ENCODE assay signal across 8 cellular contexts in the genomic region with DNA sequence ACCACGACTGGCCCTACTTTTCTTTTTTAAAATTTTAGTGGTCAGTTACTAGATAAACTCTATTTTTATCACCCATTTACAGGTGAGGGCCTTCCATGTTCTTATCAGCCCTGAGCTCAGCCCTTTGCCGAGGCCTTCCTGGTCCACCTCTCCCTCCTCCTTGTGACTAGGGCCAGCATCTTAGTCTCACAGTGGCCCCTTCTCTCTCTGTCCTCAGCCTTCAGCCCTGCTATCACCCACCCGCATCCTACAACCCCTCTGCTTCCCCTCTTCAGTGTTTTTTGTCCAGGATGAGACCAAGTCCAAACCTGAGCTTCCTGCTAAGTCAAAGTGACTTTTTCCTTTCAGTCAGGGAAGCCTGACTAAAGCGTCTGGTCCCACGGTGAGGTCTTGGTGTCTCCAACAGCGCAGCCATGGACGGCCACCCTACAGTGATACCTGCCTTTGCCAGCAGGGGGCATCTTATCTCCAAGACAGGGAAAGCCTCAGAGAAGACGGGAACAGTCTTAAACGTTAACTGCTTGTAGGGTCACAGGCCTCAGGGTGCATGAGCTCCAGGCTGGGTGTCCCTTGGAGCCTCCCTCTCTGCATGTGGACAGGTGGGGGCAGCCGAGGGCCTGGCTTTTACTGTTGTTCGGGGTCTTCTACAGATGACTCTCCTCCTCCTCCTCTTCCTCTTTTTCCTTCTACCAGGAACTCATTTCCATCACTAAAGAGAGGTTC.
DNase-seq lines count a peak whose midpoint lies in the region; ATAC-seq and TF ChIP-seq lines count a peak whose summit lies in the region.

No MANE protein-coding gene starts in this region.

- TF ChIP-seq CTCF in AG09309 (IDR thresholded peaks at IDR 0.05; ENCODE audit: control insufficient read depth, insufficient read depth, low read depth, low read length, missing control alignments), result peak; percentile 83

- H3K27ac Mint-ChIP-seq in dendritic cell treated with granulocyte-macrophage colony-stimulating factor and Interleukin-4, amounts not matched to agents 40 ng/mL and 50 ng/mL, for 4 days, result peak overlapping the region; percentile 4

- H3K36me3 Mint-ChIP-seq in dendritic cell treated with granulocyte-macrophage colony-stimulating factor and Interleukin-4, amounts not matched to agents 40 ng/mL and 50 ng/mL, for 4 days (ENCODE audit: low read depth), result no peaks in the 10 kb centered on the region

- DNase-seq in AG09309 (ENCODE audit: low read depth) (no peak), NCI-H1694 treated with DMSO at 0.1 percent for 48 hours (lab: John Stamatoyannopoulos, UW) (peak; percentile 10), medulla oblongata (ENCODE audit: extremely low spot score) (peak; percentile 57)
- DNase-seq in activated CD4-positive, alpha-beta T cell treated with anti-CD3 and anti-CD28 coated beads for 24 hours (ENCODE audit: low read depth in 2 of 2), result peak; percentile 63 to 65
- DNase-seq in stimulated activated CD8-positive, alpha-beta memory T cell treated with anti-CD3 and anti-CD28 coated beads, Interleukin-7, amount 100 ng/mL, for 1 hour (ENCODE audit: low read depth in 2 of 2), result peak; percentile 35 to 49

- peaks cover 7% of the 10 kb centered on the region for H3K27me3 Mint-ChIP-seq in dendritic cell treated with granulocyte-macrophage colony-stimulating factor and Interleukin-4, amounts not matched to agents 40 ng/mL and 50 ng/mL, for 4 days

- H3K4me3 ChIP-seq in AG09309 (ENCODE audit: control insufficient read depth, low read depth, low read length), result no peak overlapping the region

- intact Hi-C loops in dendritic cell treated with granulocyte-macrophage colony-stimulating factor and Interleukin-4, amounts not matched to agents 40 ng/mL and 50 ng/mL, for 4 days (cut with micrococcal nuclease), result loop anchor here (1.0 kb wide), 1 partner anchor 463 kb away; no protein-coding TSS in a partner anchor

- no peak overlapping the region for H3K4me3 Mint-ChIP-seq in dendritic cell treated with granulocyte-macrophage colony-stimulating factor and Interleukin-4, amounts not matched to agents 40 ng/mL and 50 ng/mL, for 4 days

- peaks cover 10% of the 10 kb centered on the region for H3K4me1 Mint-ChIP-seq in dendritic cell treated with granulocyte-macrophage colony-stimulating factor and Interleukin-4, amounts not matched to agents 40 ng/mL and 50 ng/mL, for 4 days (ENCODE audit: low read depth)

- ATAC-seq in GM18909 (IDR thresholded peaks at IDR 0.05; ENCODE audit: poor library complexity, unreplicated experiment) (peak; percentile 70), HG02588 (IDR thresholded peaks at IDR 0.05; ENCODE audit: unreplicated experiment) (no peak)

- no peaks in the 10 kb centered on the region for H3K9me3 Mint-ChIP-seq in dendritic cell treated with granulocyte-macrophage colony-stimulating factor and Interleukin-4, amounts not matched to agents 40 ng/mL and 50 ng/mL, for 4 days
